13 cellular contexts compared by ENCODE assay signal in genomic region chr11:36051235-36052072, GRCh38.
DNase-seq lines count a peak whose midpoint lies in the region; TF ChIP-seq lines count a peak whose summit lies in the region.
"Had no signal": no experiment of that assay in that cellular context is flagged by ENCODE, and none has a peak within 500 bp of the region (broad histone marks: within the 10 kb centered on the region; RNA-seq: fewer than 3 reads in every experiment).

No MANE protein-coding gene starts in this region.

- no peak for TF ChIP-seq CTCF in brain (conservative IDR thresholded peaks at IDR 0.05)
- TF ChIP-seq CTCF in neural crest cell (conservative IDR thresholded peaks at IDR 0.05) = no peak
- TF ChIP-seq CTCF in spleen (IDR thresholded peaks at IDR 0.05 in 8 of 11, conservative IDR thresholded peaks at IDR 0.05 in 3 of 11) = no peak

- no peaks in the 10 kb centered on the region for H3K9me3 ChIP-seq in MG63
- H3K9me3 ChIP-seq in spleen = no peaks in the 10 kb centered on the region
- H3K9me3 ChIP-seq: HAP-1 had no signal

- H3K4me3 Mint-ChIP-seq in brain (peak overlapping the region in 1 of 5 experiments; percentile 46), neural crest cell (no peak overlapping the region)

- no peaks in the 10 kb centered on the region for H3K27me3 Mint-ChIP-seq in brain
- H3K27me3 Mint-ChIP-seq in neural crest cell (ENCODE audit: low read depth) = no peaks in the 10 kb centered on the region

- H3K4me3 ChIP-seq in MG63 (no peak overlapping the region), spleen (no peak overlapping the region)
- H3K4me3 ChIP-seq: HAP-1 had no signal

- WGBS in spleen, 5 donors = 80 to 91% (median 81%) methylated on average over 8 of the region's 8 CpGs

- H3K27me3 ChIP-seq in MG63 (no peaks in the 10 kb centered on the region), spleen (replicated peaks in 1 of 7) (no peaks in the 10 kb centered on the region)

- no peaks in the 10 kb centered on the region; the same call in 1 of the 2 replicates for H3K36me3 ChIP-seq in MG63
- H3K36me3 ChIP-seq in spleen = no peaks in the 10 kb centered on the region
- H3K36me3 ChIP-seq: HAP-1 had no signal

- H3K36me3 Mint-ChIP-seq in brain (peaks cover 5% of the 10 kb centered on the region), neural crest cell (ENCODE audit: low read depth) (peaks cover 5% of the 10 kb centered on the region)

- H3K9me3 Mint-ChIP-seq in brain = peaks cover 0 to 10% (median 4%) of the 10 kb centered on the region in 5 experiments
- peaks cover 6% of the 10 kb centered on the region for H3K9me3 Mint-ChIP-seq in neural crest cell

- no peaks in the 10 kb centered on the region for H3K4me1 ChIP-seq in spleen
- H3K4me1 ChIP-seq: HAP-1 had no signal

- TF ChIP-seq POLR2A in spleen (IDR thresholded peaks at IDR 0.05) = no peak

- intact Hi-C loops in spleen (cut with DNase I; ENCODE audit: low total_unique reads) = no loop called here

- peak; percentile 48 for DNase-seq in DMS79 treated with DMSO at 0.1 percent for 48 hours (lab: John Stamatoyannopoulos, UW)
- DNase-seq in M059J (ENCODE audit: low read depth) = peak; percentile 12
- DNase-seq in neural crest cell (ENCODE audit: low read depth, low spot score) = no peak
- DNase-seq in T-helper 2 cell = no peak
- DNase-seq in MG63 = no peak
- no peak for DNase-seq in spleen
- DNase-seq: AML-193, Calu3, NCI-H1092 treated with DMSO at 0.1 percent for 48 hours, NCI-H1694, SIG-M5 had no signal

- H3K27ac Mint-ChIP-seq in brain = peak overlapping the region in 4 of 5 experiments; percentile 44 to 82 (median 56)
- H3K27ac Mint-ChIP-seq in neural crest cell (ENCODE audit: unreplicated experiment) = peak overlapping the region; percentile 31

- no peak overlapping the region for H3K27ac ChIP-seq in spleen

- H3K4me1 Mint-ChIP-seq in brain (peaks cover 85% of the 10 kb centered on the region), neural crest cell (peaks cover 59% of the 10 kb centered on the region)

Comparison
In these comparisons a context has a peak if more than half of its experiments do, and no peak if none do; other contexts are left out.
1. DNase-seq: peak in DMS79 treated with DMSO at 0.1 percent for 48 hours (single experiment) and M059J (single experiment); none in neural crest cell (single experiment), T-helper 2 cell (0 of 5), MG63 (single experiment) and spleen (single experiment).